ENCODE assay signal across 9 cellular contexts in the genomic region with DNA sequence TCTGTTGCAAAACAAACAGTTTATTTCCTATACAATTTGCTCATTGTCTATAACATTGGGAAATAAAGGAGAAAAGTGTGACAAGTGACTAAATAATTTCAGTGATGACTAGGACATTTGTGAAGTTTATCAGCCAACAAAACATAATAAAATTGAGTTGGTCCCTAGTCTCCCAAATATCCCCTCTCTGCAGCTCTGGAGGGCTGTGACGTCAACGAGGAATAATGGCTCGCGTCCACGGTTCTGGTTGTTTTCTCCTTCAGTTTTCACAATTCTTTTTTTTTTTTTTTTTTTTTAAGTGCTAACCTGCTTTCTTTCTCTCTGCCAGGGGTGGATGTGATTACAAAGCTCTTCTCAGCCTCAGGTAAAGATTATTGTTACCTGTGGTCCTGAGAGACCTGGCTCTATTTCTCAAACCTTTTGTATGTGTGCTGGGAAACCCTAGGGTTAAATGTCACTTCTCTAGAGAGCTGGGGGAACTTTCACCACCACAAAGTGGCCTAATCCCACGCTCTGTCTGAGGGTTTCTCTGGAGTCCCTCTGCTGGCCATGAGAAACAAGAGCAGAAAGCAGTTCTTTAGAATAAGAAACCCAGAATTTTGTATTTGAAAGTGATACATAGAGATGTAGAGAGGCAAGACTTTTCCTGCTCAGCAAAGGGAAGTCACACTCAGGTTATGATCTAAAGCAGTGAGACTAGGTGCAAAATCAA. TPM values are rescaled to one million over a fixed set of nuclear protein-coding genes. Genes with fewer than 3 reads are reported as not detected.
DNase-seq lines count a peak whose midpoint lies in the region; ATAC-seq and TF ChIP-seq lines count a peak whose summit lies in the region.
"Had no signal": no experiment of that assay in that cellular context is flagged by ENCODE, and none has a peak within 500 bp of the region (broad histone marks: within the 10 kb centered on the region; RNA-seq: fewer than 3 reads in every experiment).

No MANE protein-coding gene starts in this region.

- intact Hi-C loops in activated B cell treated with CpG ODN at 0.5 μM for 24 hours (cut with micrococcal nuclease) = loop anchor here (1.0 to 10.0 kb wide), 4 partner anchors 291 to 1097 kb away; partner anchors contain the start of gene CDC20B

- peak; percentile 38 for ATAC-seq in activated B cell treated with CpG ODN at 0.5 μM for 24 hours (ENCODE audit: low read depth)
- peak; percentile 80 for ATAC-seq in stimulated activated memory B cell treated with anti-CD40 and anti-IgM and Interleukin-4, amounts not matched to agents 10 μg/mL and 1 μg/mL and 100 μg/mL, for 72 hours
- no peak for ATAC-seq in HG02852 (IDR thresholded peaks at IDR 0.05; ENCODE audit: unreplicated experiment)
- ATAC-seq in GM19467 (IDR thresholded peaks at IDR 0.05; ENCODE audit: unreplicated experiment) = no peak

- DNase-seq in AG09309 (ENCODE audit: low read depth) (no peak), activated B cell treated with CpG ODN at 0.5 μM for 24 hours (no peak), cardiac muscle cell (ENCODE audit: low read depth in 1 of 2, low spot score in 1 of 2) (peak; percentile 68 to 87)

- no peaks in the 10 kb centered on the region for H3K36me3 Mint-ChIP-seq in activated B cell treated with CpG ODN at 0.5 μM for 24 hours (ENCODE audit: low read depth)
- no peaks in the 10 kb centered on the region for H3K36me3 Mint-ChIP-seq in stimulated activated memory B cell treated with anti-CD40 and anti-IgM and Interleukin-4, amounts not matched to agents 10 μg/mL and 1 μg/mL and 100 μg/mL, for 72 hours

- H3K4me3 ChIP-seq in AG09309 (ENCODE audit: control insufficient read depth, low read depth, low read length) (no peak overlapping the region), GM12875 (ENCODE audit: low read depth, low read length) (no peak overlapping the region), KMS-11 (IDR thresholded peaks at IDR 0.05; ENCODE audit: insufficient read depth, low read depth, low read length) (no peak overlapping the region), cardiac muscle cell (no peak overlapping the region)

- H3K4me2 ChIP-seq in KMS-11 = no peak overlapping the region

- H3K27me3 ChIP-seq in KMS-11 (ENCODE audit: insufficient read depth, low read depth) (no peaks in the 10 kb centered on the region), cardiac muscle cell (no peaks in the 10 kb centered on the region)

- POLR2A ChIA-PET in activated B cell treated with CpG ODN at 0.5 μM for 24 hours (lab: Charles Lee) = interaction anchor here (0.7 to 1.5 kb wide), 3 partner anchors 306 to 904 kb away, joined by 3 to 4 read pairs (median 3); partner anchors contain the start of gene GPBP1

- H3K4me3 Mint-ChIP-seq in activated B cell treated with CpG ODN at 0.5 μM for 24 hours = no peak overlapping the region
- H3K4me3 Mint-ChIP-seq in stimulated activated memory B cell treated with anti-CD40 and anti-IgM and Interleukin-4, amounts not matched to agents 10 μg/mL and 1 μg/mL and 100 μg/mL, for 72 hours = peak overlapping the region; percentile 59
- H3K4me3 Mint-ChIP-seq: stimulated activated naive CD8-positive, alpha-beta T cell treated with anti-CD3 and anti-CD28 coated beads, Interleukin-15, Interleukin-2, amounts not matched to agents 100 ng/mL and 50 ng/mL, for 24 hours had no signal

- no peaks in the 10 kb centered on the region for H3K27me3 Mint-ChIP-seq in activated B cell treated with CpG ODN at 0.5 μM for 24 hours
- H3K27me3 Mint-ChIP-seq in stimulated activated memory B cell treated with anti-CD40 and anti-IgM and Interleukin-4, amounts not matched to agents 10 μg/mL and 1 μg/mL and 100 μg/mL, for 72 hours = no peaks in the 10 kb centered on the region

- no peak overlapping the region for H3K9ac ChIP-seq in KMS-11

- H3K9me3 ChIP-seq in cardiac muscle cell (ENCODE audit: low read depth) = no peaks in the 10 kb centered on the region

- peaks cover 20% of the 10 kb centered on the region for H3K4me1 ChIP-seq in KMS-11 (ENCODE audit: low read depth, poor library complexity, severe bottlenecking)
- peaks cover 3% of the 10 kb centered on the region for H3K4me1 ChIP-seq in cardiac muscle cell (ENCODE audit: low read depth)

- peaks cover 23% of the 10 kb centered on the region for H3K4me1 Mint-ChIP-seq in activated B cell treated with CpG ODN at 0.5 μM for 24 hours
- peaks cover 28% of the 10 kb centered on the region for H3K4me1 Mint-ChIP-seq in stimulated activated memory B cell treated with anti-CD40 and anti-IgM and Interleukin-4, amounts not matched to agents 10 μg/mL and 1 μg/mL and 100 μg/mL, for 72 hours

- TF ChIP-seq CTCF in AG09309 (IDR thresholded peaks at IDR 0.05; ENCODE audit: control insufficient read depth, insufficient read depth, low read depth, low read length, missing control alignments) = peak; percentile 75
- peak; percentile 35; the same call in 1 of the 2 replicates for TF ChIP-seq CTCF in GM12875 (IDR thresholded peaks at IDR 0.05; ENCODE audit: borderline replicate concordance, insufficient read depth, low read depth, low read length)
- peak; percentile 64 for TF ChIP-seq CTCF in KMS-11 (conservative IDR thresholded peaks at IDR 0.05; ENCODE audit: low read depth, low read length)
- TF ChIP-seq CTCF in activated B cell treated with CpG ODN at 0.5 μM for 24 hours (IDR thresholded peaks at IDR 0.05) = no peak
- peak; percentile 82 for TF ChIP-seq CTCF in cardiac muscle cell (IDR thresholded peaks at IDR 0.05; ENCODE audit: low read depth, low read length)

- no peak overlapping the region for H2AFZ ChIP-seq in KMS-11 (ENCODE audit: low read depth)

- CTCF ChIA-PET in activated B cell treated with CpG ODN at 0.5 μM for 24 hours (lab: Charles Lee) = interaction anchor here (0.8 to 8.4 kb wide), 18 partner anchors 9 to 869 kb away, joined by 3 to 240 read pairs (median 8); no protein-coding TSS in a partner anchor

- H4K20me1 ChIP-seq in KMS-11 (ENCODE audit: insufficient read depth) = no peaks in the 10 kb centered on the region

- H3K27ac ChIP-seq in KMS-11 (no peak overlapping the region), cardiac muscle cell (no peak overlapping the region)

- no peaks in the 10 kb centered on the region for H3K9me3 Mint-ChIP-seq in activated B cell treated with CpG ODN at 0.5 μM for 24 hours
- H3K9me3 Mint-ChIP-seq in stimulated activated memory B cell treated with anti-CD40 and anti-IgM and Interleukin-4, amounts not matched to agents 10 μg/mL and 1 μg/mL and 100 μg/mL, for 72 hours = no peaks in the 10 kb centered on the region
- H3K9me3 Mint-ChIP-seq: stimulated activated naive CD8-positive, alpha-beta T cell treated with anti-CD3 and anti-CD28 coated beads, Interleukin-15, Interleukin-2, amounts not matched to agents 100 ng/mL and 50 ng/mL, for 24 hours had no signal

- H3K27ac Mint-ChIP-seq in activated B cell treated with CpG ODN at 0.5 μM for 24 hours = no peak overlapping the region
- H3K27ac Mint-ChIP-seq in stimulated activated memory B cell treated with anti-CD40 and anti-IgM and Interleukin-4, amounts not matched to agents 10 μg/mL and 1 μg/mL and 100 μg/mL, for 72 hours = peak overlapping the region; percentile 78

- H3K36me3 ChIP-seq in KMS-11 (ENCODE audit: insufficient read depth) (no peaks in the 10 kb centered on the region), cardiac muscle cell (no peaks in the 10 kb centered on the region)

- no peaks in the 10 kb centered on the region for H3K79me2 ChIP-seq in KMS-11 (ENCODE audit: insufficient read depth, low read depth)

RNA-seq across cellular contexts. Expression of gene ANKRD55, which starts 36.2 kb away (rescaled TPM):
- total RNA-seq in activated B cell treated with CpG ODN at 0.5 μM for 24 hours (not detected in 2 replicates), cardiac muscle cell (not detected in 2 replicates)
- 0.28 TPM in 1 of 2 replicates, not detected in the other for polyA plus RNA-seq in cardiac muscle cell

Comparison
In these comparisons a context has a peak if more than half of its experiments do, and no peak if none do; other contexts are left out.
1. DNase-seq: peak in cardiac muscle cell (2 of 2); none in AG09309 (single experiment) and activated B cell treated with CpG ODN at 0.5 μM for 24 hours (single experiment).
2. ATAC-seq: peak in activated B cell treated with CpG ODN at 0.5 μM for 24 hours (single experiment) and stimulated activated memory B cell treated with anti-CD40 and anti-IgM and Interleukin-4, amounts not matched to agents 10 μg/mL and 1 μg/mL and 100 μg/mL, for 72 hours (single experiment); none in HG02852 (single experiment) and GM19467 (single experiment).